8 cellular contexts compared by ENCODE assay signal in genomic region chr20:10433014-10433622, GRCh38. TPM values are rescaled to one million over a fixed set of nuclear protein-coding genes. Genes with fewer than 3 reads are reported as not detected.
A peak's percentile ranks its signal among the peaks of the same experiment; 100 is the strongest.
DNase-seq lines count a peak whose midpoint lies in the region; ATAC-seq, FAIRE-seq and TF ChIP-seq lines count a peak whose summit lies in the region.

No MANE protein-coding gene starts in this region.

- H3K9me3 ChIP-seq in GM12878 (replicated peaks; ENCODE audit: control insufficient read depth, insufficient read depth, low read length): no peaks in the 10 kb centered on the region
- no peaks in the 10 kb centered on the region for H3K9me3 ChIP-seq in liver (ENCODE audit: control insufficient read depth in 4 of 4, low read length in 3 of 4)
- no peaks in the 10 kb centered on the region for H3K9me3 ChIP-seq in upper lobe of left lung

- TF ChIP-seq POLR2A in GM12878 (IDR thresholded peaks at IDR 0.05; ENCODE audit: low read depth, low read length) (no peak), upper lobe of left lung (IDR thresholded peaks at IDR 0.05) (no peak)

- peak overlapping the region; percentile 86 for H3K4me3 ChIP-seq in ACC112 (ENCODE audit: low read depth, low read length)
- H3K4me3 ChIP-seq in GM12878: peak overlapping the region; percentile 97
- H3K4me3 ChIP-seq in liver (ENCODE audit: low read depth in 1 of 3, low read length in 3 of 3): peak overlapping the region; percentile 80 to 96 (median 91)
- H3K4me3 ChIP-seq in upper lobe of left lung: peak overlapping the region; percentile 66 to 94 (median 78)

- TF ChIP-seq RAD21 in GM12878 (IDR thresholded peaks at IDR 0.05; ENCODE audit: insufficient read depth, low read depth, low read length): no peak
- no peak for TF ChIP-seq RAD21 in liver (IDR thresholded peaks at IDR 0.05)

- WGBS in GM12878 (ENCODE audit: insufficient coverage, insufficient replicate concordance, low lambda C conversion rate, missing lambda C conversion rate): 73% methylated on average over 30 of the region's 30 CpGs
- 46% methylated on average over 30 of the region's 30 CpGs for WGBS in liver
- WGBS in upper lobe of left lung, 2 donors: 50 to 54% methylated on average over 28 to 30 of the region's 30 CpGs

- H3K9ac ChIP-seq in GM12878 (ENCODE audit: control insufficient read depth, insufficient read depth, low read length) (peak overlapping the region; percentile 91; the same call in 1 of the 2 replicates), liver (ENCODE audit: low read depth in 1 of 2, low read length in 2 of 2) (peak overlapping the region; percentile 4 to 99)

- BruUV-seq in GM12878 (replicated peaks; lab: Mats Ljungman, UMichigan): no TSS peak

- H3K4me1 ChIP-seq in ACC112 (ENCODE audit: control insufficient read depth, insufficient read depth, low read length, unreplicated experiment) (peaks cover 24% of the 10 kb centered on the region), GM12878 (ENCODE audit: control insufficient read depth, insufficient read depth, low read length) (peaks cover 19% of the 10 kb centered on the region), liver (ENCODE audit: control insufficient read depth in 4 of 4, insufficient read depth in 4 of 4, low read length in 3 of 4) (peaks cover 4 to 37% (median 24%) of the 10 kb centered on the region in 4 donors), upper lobe of left lung (peaks cover 18 to 35% (median 22%) of the 10 kb centered on the region in 4 donors)

- H4K20me1 ChIP-seq in GM12878 (ENCODE audit: control insufficient read depth, insufficient read depth): no peaks in the 10 kb centered on the region

- in situ Hi-C loops in GM12878 (cut with MboI): no loop called here

- FAIRE-seq in GM12878 (lab: Jason Lieb, UNC): no peak

- H2AFZ ChIP-seq in ACC112 (ENCODE audit: low read length, unreplicated experiment) (peak overlapping the region; percentile 90), GM12878 (ENCODE audit: control insufficient read depth, low read depth, low read length) (peak overlapping the region; percentile 62)

- DNase-seq in GM12878 (ENCODE audit: low read depth, low spot score) (no peak), upper lobe of left lung (peak in 1 of 2 donors; percentile 48)

- RAD21 ChIA-PET in GM12878 (lab: Charles Lee; ENCODE audit: unreplicated experiment): interaction anchor here (1.4 to 5.0 kb wide), 4 partner anchors 20 to 92 kb away, joined by 3 to 47 read pairs (median 10); no protein-coding TSS in a partner anchor

- H3K36me3 ChIP-seq in ACC112 (ENCODE audit: insufficient read depth, low read length) (no peaks in the 10 kb centered on the region), GM12878 (ENCODE audit: control insufficient read depth in 2 of 2, insufficient read depth in 2 of 2, low read length in 1 of 2) (no peaks in the 10 kb centered on the region), liver (ENCODE audit: control insufficient read depth in 4 of 4, insufficient read depth in 3 of 4, low read depth in 1 of 4, low read length in 3 of 4) (no peaks in the 10 kb centered on the region), upper lobe of left lung (no peaks in the 10 kb centered on the region)

- H3K27me3 ChIP-seq in ACC112 (ENCODE audit: insufficient read depth, low read length) (no peaks in the 10 kb centered on the region), GM12878 (replicated peaks in 1 of 2; ENCODE audit: control insufficient read depth in 2 of 2, insufficient read depth in 2 of 2, low read length in 1 of 2) (no peaks in the 10 kb centered on the region), liver (ENCODE audit: control insufficient read depth in 4 of 4, insufficient read depth in 4 of 4, low read length in 3 of 4) (no peaks in the 10 kb centered on the region), upper lobe of left lung (peaks cover 0 to 2% (median 0%) of the 10 kb centered on the region in 4 donors)

- CTCF ChIA-PET in GM12878 (lab: Yijun Ruan, JAX): interaction anchor here (0.6 to 6.4 kb wide), 4 partner anchors 8 to 380 kb away, joined by 4 to 52 read pairs (median 14); no protein-coding TSS in a partner anchor

- SMC1A ChIA-PET in GM12878 (lab: Charles Lee; ENCODE audit: uncharacterized antibody, unreplicated experiment): interaction anchor here (0.7 to 6.8 kb wide), 10 partner anchors 8 to 239 kb away, joined by 3 to 72 read pairs (median 4); no protein-coding TSS in a partner anchor

- no peak for TF ChIP-seq CTCF in GM12878 (IDR thresholded peaks at IDR 0.05 in 2 of 3, conservative IDR thresholded peaks at IDR 0.05 in 1 of 3; ENCODE audit: control insufficient read depth in 2 of 3, extremely low read depth in 1 of 3, insufficient read depth in 1 of 3, low read depth in 3 of 3, low read length in 3 of 3)
- no peak for TF ChIP-seq CTCF in liver (IDR thresholded peaks at IDR 0.05; ENCODE audit: low read depth, low read length, missing input control)
- no peak for TF ChIP-seq CTCF in upper lobe of left lung (IDR thresholded peaks at IDR 0.05)

- peak; percentile 1 for ATAC-seq in HG03159 (IDR thresholded peaks at IDR 0.05; ENCODE audit: unreplicated experiment)
- ATAC-seq in GM12878: no peak
- ATAC-seq in upper lobe of left lung (ENCODE audit: low FRiP score in 2 of 2): no peak
- no peak for ATAC-seq in HG03280 (IDR thresholded peaks at IDR 0.05; ENCODE audit: unreplicated experiment)
- ATAC-seq in HG02678 (IDR thresholded peaks at IDR 0.05; ENCODE audit: unreplicated experiment): no peak
- ATAC-seq in GM21526 (IDR thresholded peaks at IDR 0.05; ENCODE audit: low FRiP score, unreplicated experiment): no peak

- POLR2A ChIA-PET in GM12878 (lab: Charles Lee): interaction anchor here (0.7 to 6.6 kb wide), 7 partner anchors 10 to 85 kb away, joined by 3 to 53 read pairs (median 8); no protein-coding TSS in a partner anchor

- H3K79me2 ChIP-seq in ACC112 (ENCODE audit: control insufficient read depth, insufficient read depth, low read length, unreplicated experiment) (peaks cover 69% of the 10 kb centered on the region), GM12878 (ENCODE audit: control insufficient read depth, insufficient read depth, low read length) (peaks cover 35% of the 10 kb centered on the region)

- H3K27ac ChIP-seq in ACC112 (ENCODE audit: low read depth, low read length): no peak overlapping the region; the same call in 1 of the 2 replicates
- peak overlapping the region; percentile 87; the same call in 1 of the 2 replicates for H3K27ac ChIP-seq in GM12878 (ENCODE audit: control insufficient read depth, insufficient read depth)
- peak overlapping the region; percentile 83 to 98 for H3K27ac ChIP-seq in liver (ENCODE audit: low read depth in 1 of 2, low read length in 2 of 2)
- H3K27ac ChIP-seq in upper lobe of left lung: peak overlapping the region; percentile 87 to 98 (median 96)

- TF ChIP-seq EP300 in GM12878 (IDR thresholded peaks at IDR 0.05; ENCODE audit: borderline replicate concordance in 1 of 2, control insufficient read depth in 1 of 2, low read depth in 2 of 2, low read length in 2 of 2) (no peak), upper lobe of left lung (IDR thresholded peaks at IDR 0.05) (no peak)

- intact Hi-C loops in GM12878 (cut with micrococcal nuclease; ENCODE audit: unreplicated experiment): loop anchor here (5.0 to 10.0 kb wide), 4 partner anchors 79 to 1102 kb away; no protein-coding TSS in a partner anchor

- H3K4me2 ChIP-seq in GM12878 (ENCODE audit: control insufficient read depth, insufficient read depth): peak overlapping the region; percentile 51

TF ChIP-seq in liver, 16 proteins besides CTCF, POLR2A, EP300 and RAD21 (continues in another document):
- TF ChIP-seq JUND (IDR thresholded peaks at IDR 0.05) (no peak), TAF1 (conservative IDR thresholded peaks at IDR 0.05) (no peak), FOXA1 (IDR thresholded peaks at IDR 0.05) (no peak), FOXA2 (IDR thresholded peaks at IDR 0.05) (no peak), GABPA (IDR thresholded peaks at IDR 0.05 in 1 of 2, conservative IDR thresholded peaks at IDR 0.05 in 1 of 2) (no peak)

RNA-seq across cellular contexts. Expression of gene MKKS, which starts 0.9 kb away (rescaled TPM):
- total RNA-seq in GM12878 (2013; cell fraction: nucleolus; rRNA removed): 16.1 and 17.6 TPM in 2 replicates
- 4.3 and 5.6 TPM in 2 replicates for total RNA-seq in GM12878 (2014; rRNA removed)
- total RNA-seq in GM12878 (2014; rRNA removed; fragmentation: Illumina TruSeq; extraction: Trizol): 6.5 and 7.0 TPM in 2 replicates
- 7.5 and 7.7 TPM in 2 replicates for total RNA-seq in GM12878 (2021)
- polyA plus RNA-seq in GM12878 (2011; ENCODE audit: low read depth): 2.4 TPM
- 17.9 and 21.7 TPM in 2 replicates for polyA plus RNA-seq in GM12878 (2011; rRNA removed)
- polyA plus RNA-seq in GM12878 (2011; cell fraction: cytosol; rRNA removed): 6.9 and 7.0 TPM in 2 replicates
- polyA plus RNA-seq in GM12878 (2011; cell fraction: nucleus; rRNA removed): 8.1 and 11.7 TPM in 2 replicates
- polyA plus RNA-seq in GM12878 (2012): 3.3 and 5.2 TPM in 2 replicates
- 9.8 and 14.8 TPM in 2 replicates for polyA plus RNA-seq in GM12878 (2014; fragmentation: Illumina TruSeq; extraction: Trizol)
- polyA plus RNA-seq in GM12878 (2014; fragmentation: Nextera tagmentation; extraction: Ambion mirVana): 1 to 10 TPM; 4.8 to 5.9 TPM
- polyA plus RNA-seq in GM12878 (2014; rRNA removed): 6.5 and 7.7 TPM in 2 replicates
- 10 to 100 TPM; 14.0 to 14.9 TPM for polyA plus RNA-seq in GM12878 (2016; fragmentation: Nextera tagmentation; extraction: Ambion mirVana)
- polyA minus RNA-seq in GM12878 (2011; rRNA and poly(A)+ RNA removed): 9.6 and 14.6 TPM in 2 replicates
- polyA minus RNA-seq in GM12878 (2011; cell fraction: cytosol; rRNA and poly(A)+ RNA removed): 1.8 and 2.1 TPM in 2 replicates
- 5.1 and 5.2 TPM in 2 replicates for polyA minus RNA-seq in GM12878 (2011; cell fraction: nucleus; rRNA and poly(A)+ RNA removed)
- total RNA-seq in liver: 10 to 100 TPM in 1 of 2 donors, 1 to 10 TPM in 1; 8.3 to 19.1 TPM
- polyA plus RNA-seq in liver: 10 to 100 TPM; 12.8 to 16.5 TPM
- total RNA-seq in upper lobe of left lung: 10 to 100 TPM in 4 of 6 donors, 1 to 10 TPM in 2; 3.1 to 19.3 (median 11.8) TPM

RNA-seq across cellular contexts. Expression of gene SLX4IP, which starts 2.0 kb away (rescaled TPM):
- total RNA-seq in GM12878 (2013; cell fraction: nucleolus; rRNA removed): 20.4 and 21.8 TPM in 2 replicates
- total RNA-seq in GM12878 (2014; rRNA removed) (5.7 and 6.4 TPM in 2 replicates), GM12878 (2014; rRNA removed; fragmentation: Illumina TruSeq; extraction: Trizol) (6.9 and 7.1 TPM in 2 replicates), GM12878 (2021) (5.9 and 6.4 TPM in 2 replicates), liver (1 to 10 TPM; 3.1 to 3.4 TPM), upper lobe of left lung (1 to 10 TPM; 3.2 to 6.0 (median 4.5) TPM)
- polyA plus RNA-seq in GM12878 (2011; ENCODE audit: low read depth): 2.0 TPM
- polyA plus RNA-seq in GM12878 (2011; rRNA removed) (6.7 and 8.6 TPM in 2 replicates), GM12878 (2014; fragmentation: Illumina TruSeq; extraction: Trizol) (3.6 and 6.3 TPM in 2 replicates), GM12878 (2014; fragmentation: Nextera tagmentation; extraction: Ambion mirVana) (1 to 10 TPM; 3.0 to 8.0 TPM), GM12878 (2014; rRNA removed) (2.2 TPM in 2 replicates), GM12878 (2016; fragmentation: Nextera tagmentation; extraction: Ambion mirVana) (10 to 100 TPM; 10.1 to 11.0 TPM), liver (1 to 10 TPM; 1.1 to 2.4 TPM)
- polyA plus RNA-seq in GM12878 (2011; cell fraction: cytosol; rRNA removed): 3.7 and 4.1 TPM in 2 replicates
- polyA plus RNA-seq in GM12878 (2011; cell fraction: nucleus; rRNA removed): 13.6 and 14.2 TPM in 2 replicates
- polyA plus RNA-seq in GM12878 (2012): 3.3 and 3.9 TPM in 2 replicates
- 19.2 and 19.5 TPM in 2 replicates for polyA minus RNA-seq in GM12878 (2011; rRNA and poly(A)+ RNA removed)
- 7.4 and 8.1 TPM in 2 replicates for polyA minus RNA-seq in GM12878 (2011; cell fraction: cytosol; rRNA and poly(A)+ RNA removed)
- polyA minus RNA-seq in GM12878 (2011; cell fraction: nucleus; rRNA and poly(A)+ RNA removed): 10.5 and 13.4 TPM in 2 replicates
